9 cellular contexts compared by ENCODE assay signal in the genomic region with DNA sequence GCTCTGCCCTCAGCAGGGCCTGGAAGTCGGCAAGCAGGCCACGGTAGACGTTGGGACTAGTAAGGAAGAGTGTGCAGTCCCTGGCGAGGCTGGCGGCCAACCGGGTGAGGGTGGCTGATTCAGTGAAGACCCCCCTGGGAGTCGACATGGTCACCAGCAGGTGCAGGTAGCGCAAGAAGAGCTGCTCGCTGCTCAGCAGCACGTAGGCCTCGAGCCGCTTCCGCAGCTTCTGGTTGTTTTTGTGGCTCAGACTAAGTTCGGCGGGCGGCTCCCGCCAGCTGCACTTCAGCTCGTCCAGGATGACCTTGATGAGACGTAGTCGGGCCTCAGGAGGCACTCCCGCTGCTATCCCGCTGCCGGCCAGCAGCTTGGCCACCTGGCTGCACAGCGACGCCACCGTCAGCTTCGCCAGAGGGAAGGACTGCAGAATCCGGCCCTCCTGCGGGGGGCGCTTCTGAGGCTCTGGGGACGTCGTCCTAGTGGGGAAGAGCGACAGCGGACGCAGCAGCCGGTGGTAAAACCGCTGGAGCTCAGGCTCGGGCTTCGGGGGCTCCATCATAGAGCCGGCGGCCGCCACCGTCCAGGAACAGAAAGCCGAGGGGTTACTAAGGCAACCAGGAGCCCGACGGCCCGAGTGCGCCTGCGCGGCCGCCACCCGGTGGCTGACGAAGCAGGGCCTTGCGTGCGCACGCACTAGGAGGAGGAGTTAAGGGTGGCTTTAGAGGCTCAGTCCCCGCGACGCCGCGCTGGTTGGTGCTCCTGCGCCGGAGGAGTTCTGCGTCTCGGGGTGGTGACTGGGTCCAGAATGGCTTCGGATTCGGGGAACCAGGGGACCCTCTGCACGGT. TPM values are rescaled to one million over a fixed set of nuclear protein-coding genes. Genes with fewer than 3 reads are reported as not detected.
DNase-seq lines count a peak whose midpoint lies in the region; ATAC-seq, FAIRE-seq and TF ChIP-seq lines count a peak whose summit lies in the region.
"Had no signal": no experiment of that assay in that cellular context is flagged by ENCODE, and none has a peak within 500 bp of the region (broad histone marks: within the 10 kb centered on the region; RNA-seq: fewer than 3 reads in every experiment).

CCDC87 (minus strand) TSS at position 607 of the 846 bp plus-strand sequence; CDS start at position 559, 48 bp downstream.
A gene with protein sequence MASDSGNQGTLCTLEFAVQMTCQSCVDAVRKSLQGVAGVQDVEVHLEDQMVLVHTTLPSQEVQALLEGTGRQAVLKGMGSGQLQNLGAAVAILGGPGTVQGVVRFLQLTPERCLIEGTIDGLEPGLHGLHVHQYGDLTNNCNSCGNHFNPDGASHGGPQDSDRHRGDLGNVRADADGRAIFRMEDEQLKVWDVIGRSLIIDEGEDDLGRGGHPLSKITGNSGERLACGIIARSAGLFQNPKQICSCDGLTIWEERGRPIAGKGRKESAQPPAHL (plus strand): TSS at position 729 of the 846 bp plus-strand sequence. CDS start 77 bp downstream, at position 806.

- H2AFZ ChIP-seq in keratinocyte (ENCODE audit: control insufficient read depth, low read length): peak within 1 kb of the TSS; percentile 98

- H3K9me1 ChIP-seq in keratinocyte (ENCODE audit: control insufficient read depth, extremely low read depth, insufficient read depth, low read length): no peaks in the 10 kb centered on the region

- H3K9me3 ChIP-seq in keratinocyte (ENCODE audit: control insufficient read depth, low read depth, low read length): no peaks in the 10 kb centered on the region

- dilution Hi-C loops in keratinocyte (cut with MboI; ENCODE audit: extremely low pct_ligation_motif_present, low sequenced_read_pairs): no loop called here

- intact Hi-C loops in activated B cell treated with CpG ODN at 0.5 μM for 24 hours (cut with micrococcal nuclease): loop anchor here (1.0 to 5.0 kb wide), 5 partner anchors 24 to 280 kb away; partner anchors contain the start of genes RBM14 and RBM4

- peak within 1 kb of the TSS; percentile 99 for H3K27ac Mint-ChIP-seq in activated B cell treated with CpG ODN at 0.5 μM for 24 hours

- CTCF ChIA-PET in activated B cell treated with CpG ODN at 0.5 μM for 24 hours (lab: Charles Lee): interaction anchor here (0.7 to 2.3 kb wide), 9 partner anchors 13 to 157 kb away, joined by 3 to 18 read pairs (median 4); partner anchors contain the start of genes RBM14, RBM4 and RBM4B

- peak within 1 kb of the TSS; percentile 75 for H3K27ac ChIP-seq in caudate nucleus (ENCODE audit: low read depth, low read length)
- H3K27ac ChIP-seq in keratinocyte (ENCODE audit: control insufficient read depth, insufficient read depth, low read length): peak within 1 kb of the TSS; percentile 63

- H4K20me1 ChIP-seq in keratinocyte (ENCODE audit: control insufficient read depth, extremely low read depth, insufficient read depth, low read length): no peaks in the 10 kb centered on the region

- H3K4me3 ChIP-seq in keratinocyte (ENCODE audit: control insufficient read depth in 2 of 3, extremely low read depth in 1 of 3, insufficient read depth in 2 of 3, low read depth in 1 of 3, low read length in 3 of 3): peak within 1 kb of the TSS; percentile 70 to 81 (median 76)

- TF ChIP-seq CTCF in AG09319 (IDR thresholded peaks at IDR 0.05; ENCODE audit: low read depth, low read length) (peak; percentile 67), activated B cell treated with CpG ODN at 0.5 μM for 24 hours (IDR thresholded peaks at IDR 0.05) (no peak), keratinocyte (optimal IDR thresholded peaks at IDR 0.05 in 1 of 3, IDR thresholded peaks at IDR 0.05 in 1 of 3, conservative IDR thresholded peaks at IDR 0.05 in 1 of 3; ENCODE audit: extremely low read depth in 1 of 3, insufficient read depth in 2 of 3, low read length in 3 of 3) (peak; percentile 60 to 85 (median 61))

- POLR2A ChIA-PET in activated B cell treated with CpG ODN at 0.5 μM for 24 hours (lab: Charles Lee): interaction anchor here (0.7 to 6.6 kb wide), 9 partner anchors 14 to 85 kb away, joined by 3 to 72 read pairs (median 8); partner anchors contain the start of genes RBM14, RBM4 and RBM4B

- DNase-seq in AG09319 (ENCODE audit: extremely low read depth, low read depth): peak; percentile 87
- DNase-seq in NCI-H2227 (lab: John Stamatoyannopoulos, UW; ENCODE audit: unreplicated experiment): peak; percentile 96
- DNase-seq in activated B cell treated with CpG ODN at 0.5 μM for 24 hours: peak; percentile 98
- DNase-seq in caudate nucleus (lab: John Stamatoyannopoulos, UW): peak; percentile 50 to 97 (median 92)
- DNase-seq in keratinocyte (ENCODE audit: low read depth, low spot score): no peak
- peak; percentile 98 for DNase-seq in stimulated activated CD4-positive, alpha-beta T cell treated with anti-CD3 and anti-CD28 coated beads, Interleukin-15, amount 100 ng/mL, for 1 hour (ENCODE audit: low read depth in 1 of 2, low spot score in 1 of 2)

- peaks cover 36% of the 10 kb centered on the region for H3K4me1 Mint-ChIP-seq in activated B cell treated with CpG ODN at 0.5 μM for 24 hours

- peaks cover 6% of the 10 kb centered on the region for H3K79me2 ChIP-seq in keratinocyte (ENCODE audit: control insufficient read depth, insufficient read depth, low read length)

- H3K27me3 ChIP-seq in keratinocyte (ENCODE audit: control insufficient read depth, extremely low read depth, insufficient read depth, low read length): no peaks in the 10 kb centered on the region

- H3K4me2 ChIP-seq in keratinocyte (ENCODE audit: control insufficient read depth, extremely low read depth, insufficient read depth, low read depth, low read length): peak within 1 kb of the TSS; percentile 99

- H3K9ac ChIP-seq in keratinocyte (ENCODE audit: control insufficient read depth, extremely low read depth, insufficient read depth, low read length): peak within 1 kb of the TSS; percentile 82

- H3K36me3 Mint-ChIP-seq in activated B cell treated with CpG ODN at 0.5 μM for 24 hours (ENCODE audit: low read depth): peaks cover 4% of the 10 kb centered on the region

- H3K4me1 ChIP-seq in keratinocyte (ENCODE audit: control insufficient read depth, extremely low read depth, insufficient read depth, low read length): peaks cover 11% of the 10 kb centered on the region

- no peaks in the 10 kb centered on the region for H3K36me3 ChIP-seq in keratinocyte (ENCODE audit: control insufficient read depth in 2 of 2, extremely low read depth in 1 of 2, insufficient read depth in 2 of 2, low read length in 2 of 2)

- H3K9me3 Mint-ChIP-seq in activated B cell treated with CpG ODN at 0.5 μM for 24 hours: no peaks in the 10 kb centered on the region

- H3K27me3 Mint-ChIP-seq in activated B cell treated with CpG ODN at 0.5 μM for 24 hours: no peaks in the 10 kb centered on the region

- H3K4me3 Mint-ChIP-seq in activated B cell treated with CpG ODN at 0.5 μM for 24 hours: peak within 1 kb of the TSS; percentile 100

- FAIRE-seq in keratinocyte (lab: Jason Lieb, UNC): no peak
- FAIRE-seq: TTC549 had no signal

- peak; percentile 93 for ATAC-seq in GM18909 (IDR thresholded peaks at IDR 0.05; ENCODE audit: poor library complexity, unreplicated experiment)
- ATAC-seq in HG03159 (IDR thresholded peaks at IDR 0.05; ENCODE audit: unreplicated experiment): peak; percentile 82
- peak; percentile 97 for ATAC-seq in activated B cell treated with CpG ODN at 0.5 μM for 24 hours (ENCODE audit: low read depth)

RNA-seq across cellular contexts. Expression of gene CCDC87, which starts in this region (rescaled TPM):
- total RNA-seq in activated B cell treated with CpG ODN at 0.5 μM for 24 hours: 0.22 and 0.31 TPM in 2 replicates
- 0.04 to 0.09 TPM (median 0.07 TPM) in 3 replicates for polyA plus RNA-seq in keratinocyte
- not detected for polyA plus RNA-seq in keratinocyte (2011; ENCODE audit: low read depth)
- polyA plus RNA-seq in keratinocyte (2011; cell fraction: cytosol; rRNA removed): 0.02 and 0.05 TPM in 2 replicates
- polyA plus RNA-seq in keratinocyte (2011; cell fraction: nucleus; rRNA removed): 0.12 and 0.15 TPM in 2 replicates
- 0.07 and 0.11 TPM in 2 replicates for polyA plus RNA-seq in keratinocyte (2012; ENCODE audit: low replicate concordance)
- 0.10 to 0.13 TPM (median 0.10 TPM) in 3 replicates for polyA minus RNA-seq in keratinocyte
- not detected for polyA minus RNA-seq in keratinocyte (2011; cell fraction: cytosol; rRNA and poly(A)+ RNA removed)
- not detected in 2 replicates for polyA minus RNA-seq in keratinocyte (2011; cell fraction: nucleus; rRNA and poly(A)+ RNA removed)

RNA-seq across cellular contexts. Expression of the second gene that starts in this region (rescaled TPM):
- 59.0 and 65.3 TPM in 2 replicates for total RNA-seq in activated B cell treated with CpG ODN at 0.5 μM for 24 hours
- polyA plus RNA-seq in keratinocyte: 17.6 to 22.7 TPM (median 21.3 TPM) in 3 replicates
- polyA plus RNA-seq in keratinocyte (2011; ENCODE audit: low read depth): 7.2 TPM
- 5.1 and 12.3 TPM in 2 replicates for polyA plus RNA-seq in keratinocyte (2011; cell fraction: cytosol; rRNA removed)
- 62.8 and 75.2 TPM in 2 replicates for polyA plus RNA-seq in keratinocyte (2011; cell fraction: nucleus; rRNA removed)
- polyA plus RNA-seq in keratinocyte (2012; ENCODE audit: low replicate concordance): 24.7 and 24.9 TPM in 2 replicates
- polyA minus RNA-seq in keratinocyte: 8.9 to 16.4 TPM (median 11.1 TPM) in 3 replicates
- 17.5 TPM for polyA minus RNA-seq in keratinocyte (2011; cell fraction: cytosol; rRNA and poly(A)+ RNA removed)
- 14.7 and 16.8 TPM in 2 replicates for polyA minus RNA-seq in keratinocyte (2011; cell fraction: nucleus; rRNA and poly(A)+ RNA removed)
